In genomic region chr1:116020668-116021272, GRCh38 we compare ENCODE assay signal across 8 cellular contexts. TPM values are rescaled to one million over a fixed set of nuclear protein-coding genes. Genes with fewer than 3 reads are reported as not detected.
DNase-seq lines count a peak whose midpoint lies in the region; ATAC-seq and TF ChIP-seq lines count a peak whose summit lies in the region.

No MANE protein-coding gene starts in this region.

- no peak overlapping the region for H3K4me2 ChIP-seq in IMR-90 (ENCODE audit: low read depth, low read length)

- H3K9me3 ChIP-seq in IMR-90 (ENCODE audit: control insufficient read depth, insufficient read depth, low read length) (no peaks in the 10 kb centered on the region), sigmoid colon (no peaks in the 10 kb centered on the region)

- dilution Hi-C loops in IMR-90 (cut with HindIII; ENCODE audit: low sequenced_read_pairs, unreplicated experiment) = no loop called here

- H3K18ac ChIP-seq in IMR-90 (ENCODE audit: low read depth, low read length) = no peak overlapping the region

- H4K5ac ChIP-seq in IMR-90 (ENCODE audit: low read depth, low read length) = no peak overlapping the region

- no peak overlapping the region for H2AK9ac ChIP-seq in IMR-90 (replicated peaks; ENCODE audit: low read depth, low read length, poor library complexity)

- no peaks in the 10 kb centered on the region for H3K79me1 ChIP-seq in IMR-90 (ENCODE audit: low read depth in 1 of 2, low read length in 2 of 2)

- no peaks in the 10 kb centered on the region for H3K9me1 ChIP-seq in IMR-90 (ENCODE audit: insufficient read depth, low read length)

- no peak overlapping the region for H3K9ac ChIP-seq in IMR-90 (ENCODE audit: low read depth, low read length)

- no peak overlapping the region for H3K14ac ChIP-seq in IMR-90 (replicated peaks; ENCODE audit: low read depth, low read length)

- H2AK5ac ChIP-seq in IMR-90 (ENCODE audit: low read depth, low read length) = no peak overlapping the region

- H3K4me1 ChIP-seq in IMR-90 (ENCODE audit: control insufficient read depth, insufficient read depth, low read length) = no peaks in the 10 kb centered on the region
- no peaks in the 10 kb centered on the region for H3K4me1 ChIP-seq in sigmoid colon

- H3K23ac ChIP-seq in IMR-90 (ENCODE audit: low read depth, low read length) = no peak overlapping the region

- CTCF ChIA-PET in IMR-90 (lab: Yijun Ruan, JAX) = interaction anchor here (0.6 to 1.0 kb wide), 5 partner anchors 31 to 1232 kb away, joined by 3 to 6 read pairs (median 3); no protein-coding TSS in a partner anchor

- H4K8ac ChIP-seq in IMR-90 (ENCODE audit: low read depth in 2 of 2, low read length in 2 of 2) = no peak overlapping the region

- no peak overlapping the region for H3K27ac ChIP-seq in IMR-90 (ENCODE audit: insufficient read depth, low read length)
- H3K27ac ChIP-seq in sigmoid colon = no peak overlapping the region

- H3K4me3 ChIP-seq in IMR-90 (ENCODE audit: insufficient read depth, low read depth, low read length) (no peak overlapping the region), sigmoid colon (no peak overlapping the region)

- no peak overlapping the region for H4K91ac ChIP-seq in IMR-90 (ENCODE audit: insufficient read depth, low read depth, low read length)

- DNase-seq in ELR (ENCODE audit: low read depth) = peak; percentile 76
- DNase-seq in IMR-90 = peak; percentile 40
- peak; percentile 23 for DNase-seq in RPMI8226
- DNase-seq in activated naive CD8-positive, alpha-beta T cell treated with anti-CD3 and anti-CD28 coated beads, Interleukin-2, amount 50 U/mL, for 16 hours (ENCODE audit: low read depth, low spot score) = peak; percentile 18
- peak; percentile 58 for DNase-seq in left ventricle myocardium superior
- no peak for DNase-seq in sigmoid colon

- no peak overlapping the region for H2BK20ac ChIP-seq in IMR-90 (ENCODE audit: low read depth, low read length)

- no CpG with 5 or more reads among the region's 5 CpGs for WGBS in IMR-90 (ENCODE audit: extremely low coverage in 2 of 2, insufficient read length in 1 of 2), 2 experiments
- WGBS in sigmoid colon, 2 donors = 63 to 67% methylated on average over 5 of the region's 5 CpGs

- in situ Hi-C loops in IMR-90 (cut with MboI; ENCODE audit: low sequenced_read_pairs) = no loop called here

- H3K36me3 ChIP-seq in IMR-90 (ENCODE audit: control insufficient read depth, insufficient read depth, low read length) (no peaks in the 10 kb centered on the region), sigmoid colon (no peaks in the 10 kb centered on the region)

- H4K20me1 ChIP-seq in IMR-90 (ENCODE audit: insufficient read depth, low read length) = no peaks in the 10 kb centered on the region

- no peak overlapping the region for H2BK120ac ChIP-seq in IMR-90 (ENCODE audit: low read depth, low read length)

- H3K4ac ChIP-seq in IMR-90 (ENCODE audit: low read depth, low read length) = no peak overlapping the region

- no peak overlapping the region for H2BK15ac ChIP-seq in IMR-90 (ENCODE audit: low read depth, low read length)

- TF ChIP-seq CTCF in IMR-90 (conservative IDR thresholded peaks at IDR 0.05; ENCODE audit: low read depth, low read length) (peak; percentile 38; the same call in 1 of the 2 replicates), sigmoid colon (IDR thresholded peaks at IDR 0.05) (peak in 3 of 4 experiments; percentile 12 to 22 (median 22))

- intact Hi-C loops in IMR-90 (cut with micrococcal nuclease) = loop anchor here (1.0 kb wide), 1 partner anchor 213 kb away; no protein-coding TSS in a partner anchor
- intact Hi-C loops in left ventricle myocardium superior (cut with micrococcal nuclease) = loop anchor here (5.0 kb wide), 1 partner anchor 213 kb away; no protein-coding TSS in a partner anchor
- intact Hi-C loops in sigmoid colon (cut with DNase I) = no loop called here

- ATAC-seq in GM21515 (IDR thresholded peaks at IDR 0.05; ENCODE audit: unreplicated experiment) = peak; percentile 73
- peak; percentile 77; the same call in 1 of the 2 replicates for ATAC-seq in IMR-90 (ENCODE audit: low read depth)
- peak; percentile 70 for ATAC-seq in left ventricle myocardium superior
- ATAC-seq in HG03457 (IDR thresholded peaks at IDR 0.05; ENCODE audit: unreplicated experiment) = no peak

- H2AFZ ChIP-seq in IMR-90 (replicated peaks; ENCODE audit: low read length, poor library complexity) = peak overlapping the region; percentile 48

- BruUV-seq in IMR-90 (replicated peaks; lab: Mats Ljungman, UMichigan) = no TSS peak

- H2BK5ac ChIP-seq in IMR-90 (ENCODE audit: low read depth, low read length, poor library complexity, severe bottlenecking) = no peak overlapping the region

- H3K27me3 ChIP-seq in IMR-90 (ENCODE audit: control insufficient read depth, insufficient read depth, low read length) (no peaks in the 10 kb centered on the region), sigmoid colon (no peaks in the 10 kb centered on the region)

- no peak overlapping the region for H3K56ac ChIP-seq in IMR-90 (ENCODE audit: extremely low read depth, insufficient read depth, low read length)

- no peak for TF ChIP-seq EP300 in sigmoid colon (IDR thresholded peaks at IDR 0.05)

- TF ChIP-seq POLR2A in IMR-90 (IDR thresholded peaks at IDR 0.05; ENCODE audit: low read depth, low read length) = no peak
- no peak for TF ChIP-seq POLR2A in sigmoid colon (IDR thresholded peaks at IDR 0.05)

- peak; percentile 25; the same call in 1 of the 2 replicates for TF ChIP-seq RAD21 in IMR-90 (IDR thresholded peaks at IDR 0.05; ENCODE audit: low read length)

- POLR2A ChIA-PET in IMR-90 (lab: Charles Lee; ENCODE audit: unreplicated experiment) = no interaction called here

TF ChIP-seq in IMR-90, 13 proteins besides CTCF, POLR2A, EP300 and RAD21:
- no peak for TF ChIP-seq MAFK (IDR thresholded peaks at IDR 0.05; ENCODE audit: low read depth, low read length)
- TF ChIP-seq CHD1 (IDR thresholded peaks at IDR 0.05; ENCODE audit: low read depth, low read length) = no peak
- no peak for TF ChIP-seq FOS (IDR thresholded peaks at IDR 0.05; ENCODE audit: low read depth, low read length)
- TF ChIP-seq, protein P1, sequence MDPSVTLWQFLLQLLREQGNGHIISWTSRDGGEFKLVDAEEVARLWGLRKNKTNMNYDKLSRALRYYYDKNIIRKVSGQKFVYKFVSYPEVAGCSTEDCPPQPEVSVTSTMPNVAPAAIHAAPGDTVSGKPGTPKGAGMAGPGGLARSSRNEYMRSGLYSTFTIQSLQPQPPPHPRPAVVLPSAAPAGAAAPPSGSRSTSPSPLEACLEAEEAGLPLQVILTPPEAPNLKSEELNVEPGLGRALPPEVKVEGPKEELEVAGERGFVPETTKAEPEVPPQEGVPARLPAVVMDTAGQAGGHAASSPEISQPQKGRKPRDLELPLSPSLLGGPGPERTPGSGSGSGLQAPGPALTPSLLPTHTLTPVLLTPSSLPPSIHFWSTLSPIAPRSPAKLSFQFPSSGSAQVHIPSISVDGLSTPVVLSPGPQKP (IDR thresholded peaks at IDR 0.05; ENCODE audit: borderline replicate concordance, low read depth, low read length) = no peak
- no peak for TF ChIP-seq BHLHE40 (IDR thresholded peaks at IDR 0.05; ENCODE audit: low read depth, low read length)
- TF ChIP-seq, protein P2, sequence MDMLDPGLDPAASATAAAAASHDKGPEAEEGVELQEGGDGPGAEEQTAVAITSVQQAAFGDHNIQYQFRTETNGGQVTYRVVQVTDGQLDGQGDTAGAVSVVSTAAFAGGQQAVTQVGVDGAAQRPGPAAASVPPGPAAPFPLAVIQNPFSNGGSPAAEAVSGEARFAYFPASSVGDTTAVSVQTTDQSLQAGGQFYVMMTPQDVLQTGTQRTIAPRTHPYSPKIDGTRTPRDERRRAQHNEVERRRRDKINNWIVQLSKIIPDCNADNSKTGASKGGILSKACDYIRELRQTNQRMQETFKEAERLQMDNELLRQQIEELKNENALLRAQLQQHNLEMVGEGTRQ (IDR thresholded peaks at IDR 0.05; ENCODE audit: low read depth, low read length) = no peak
- no peak for TF ChIP-seq RFX5 (IDR thresholded peaks at IDR 0.05; ENCODE audit: low read depth, low read length)
- TF ChIP-seq CEBPB (IDR thresholded peaks at IDR 0.05; ENCODE audit: low read depth, low read length) = no peak
- TF ChIP-seq MXI1 (IDR thresholded peaks at IDR 0.05; ENCODE audit: borderline replicate concordance, low read depth, low read length) = no peak

RNA-seq across cellular contexts. Expression of gene SLC22A15, which starts 44.5 kb away (rescaled TPM):
- total RNA-seq in IMR-90 (2012; rRNA removed) = under 0.01 TPM in 2 replicates
- 0.02 TPM in 1 of 2 replicates, not detected in the other for polyA plus RNA-seq in IMR-90 (2012; rRNA removed)
- polyA plus RNA-seq in IMR-90 (2012; cell fraction: cytosol; rRNA removed) = not detected in 2 replicates
- polyA plus RNA-seq in IMR-90 (2012; cell fraction: nucleus; rRNA removed; ENCODE audit: low replicate concordance) = 0.02 and 0.37 TPM in 2 replicates
- 11.5 TPM for total RNA-seq in left ventricle myocardium superior
- 1 to 10 TPM; 1.2 to 3.3 (median 2.8) TPM for total RNA-seq in sigmoid colon
- polyA plus RNA-seq in sigmoid colon = 1 to 10 TPM in 1 of 3 donors, under 1 TPM in 1, not detected in 1; 0.99 to 1.2 TPM
